Comparison of ENCODE assay signal across 8 cellular contexts in the genomic region with DNA sequence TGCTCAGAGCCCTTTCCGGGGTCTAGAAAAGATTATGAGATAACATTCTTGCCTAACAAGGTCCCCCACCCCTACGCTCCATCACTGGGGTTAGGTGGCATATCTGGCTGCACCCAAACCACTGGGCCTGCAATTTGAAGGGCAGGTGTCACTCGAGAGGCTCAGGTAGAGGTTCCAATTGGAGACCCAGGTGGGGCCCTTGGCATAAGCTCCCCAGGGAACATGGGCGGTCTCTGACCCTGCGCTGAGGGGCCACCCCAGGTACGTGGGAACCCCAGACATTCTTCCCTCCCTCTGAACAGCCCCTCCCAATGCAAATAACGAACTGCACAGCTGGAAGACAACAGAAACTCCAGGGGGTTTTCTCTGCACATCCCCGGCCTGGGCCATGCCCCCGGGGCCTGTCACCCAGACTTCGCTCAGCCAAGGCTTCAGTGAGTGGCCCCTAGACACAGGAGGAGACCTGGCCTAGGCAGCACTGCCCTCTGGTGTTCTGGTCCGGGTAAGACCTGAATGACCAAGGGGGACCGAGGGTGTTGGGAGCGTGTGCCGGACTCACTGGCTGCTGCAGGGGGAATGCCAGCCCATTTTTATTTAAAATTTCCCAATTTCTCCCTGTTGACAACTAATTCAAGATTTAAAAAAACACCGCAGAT. TPM values are rescaled to one million over a fixed set of nuclear protein-coding genes. Genes with fewer than 3 reads are reported as not detected.
DNase-seq lines count a peak whose midpoint lies in the region; ATAC-seq and TF ChIP-seq lines count a peak whose summit lies in the region.

No MANE protein-coding gene starts in this region.

- ATAC-seq in HG02852 (IDR thresholded peaks at IDR 0.05; ENCODE audit: unreplicated experiment) (peak; percentile 46), RWPE2 (ENCODE audit: low read depth) (peak; percentile 26; the same call in 1 of the 3 replicates), GM19351 (IDR thresholded peaks at IDR 0.05; ENCODE audit: unreplicated experiment) (no peak), HG03280 (IDR thresholded peaks at IDR 0.05; ENCODE audit: unreplicated experiment) (no peak)

- no peaks in the 10 kb centered on the region for H3K27me3 Mint-ChIP-seq in CD8-positive, alpha-beta memory T cell

- H3K36me3 Mint-ChIP-seq in CD8-positive, alpha-beta memory T cell = peaks cover 0 to 45% (median 7%) of the 10 kb centered on the region in 3 donors

- no peaks in the 10 kb centered on the region for H3K27me3 ChIP-seq in CD8-positive, alpha-beta memory T cell (ENCODE audit: insufficient read depth, low read length, poor library complexity, severe bottlenecking)
- H3K27me3 ChIP-seq in RWPE2 (ENCODE audit: insufficient read depth, poor library complexity, severe bottlenecking) = no peaks in the 10 kb centered on the region

- peak in 4 of 5 donors; percentile 34 to 60 (median 38) for DNase-seq in CD8-positive, alpha-beta memory T cell
- DNase-seq in RWPE2 (ENCODE audit: low spot score) (no peak), astrocyte of the cerebellum (ENCODE audit: low read depth) (peak; percentile 19), hippocampal formation (lab: John Stamatoyannopoulos, UW) (peak; percentile 58 to 62)
- peak; percentile 65 for DNase-seq in stimulated activated CD4-positive, alpha-beta T cell treated with anti-CD3 and anti-CD28 coated beads, Interleukin-15, amount 100 ng/mL, for 24 hours

- H3K9me3 Mint-ChIP-seq in CD8-positive, alpha-beta memory T cell = no peaks in the 10 kb centered on the region

- no peaks in the 10 kb centered on the region for H3K36me3 ChIP-seq in CD8-positive, alpha-beta memory T cell (ENCODE audit: insufficient read depth, low read length)
- peaks cover 30% of the 10 kb centered on the region for H3K36me3 ChIP-seq in RWPE2 (ENCODE audit: low read depth)

- peaks cover 7 to 14% (median 12%) of the 10 kb centered on the region in 3 donors for H3K4me1 Mint-ChIP-seq in CD8-positive, alpha-beta memory T cell

- in situ Hi-C loops in astrocyte of the cerebellum (cut with HindIII; ENCODE audit: low sequenced_read_pairs) = no loop called here

- no peak overlapping the region for H3K4me3 ChIP-seq in CD8-positive, alpha-beta memory T cell (ENCODE audit: low read length)
- H3K4me3 ChIP-seq in RWPE2 (ENCODE audit: severe bottlenecking) (no peak overlapping the region), astrocyte of the cerebellum (ENCODE audit: low read depth, low read length) (no peak overlapping the region)

- no peak overlapping the region for H3K27ac ChIP-seq in CD8-positive, alpha-beta memory T cell (ENCODE audit: low read depth, low read length)
- no peak overlapping the region for H3K27ac ChIP-seq in RWPE2 (ENCODE audit: poor library complexity, severe bottlenecking)

- CTCF ChIA-PET in CD8-positive, alpha-beta memory T cell (lab: Charles Lee) = interaction anchor here (0.7 to 3.3 kb wide), 8 partner anchors 47 to 113 kb away, joined by 3 to 28 read pairs (median 7); a partner anchor contains a TSS

- no peak overlapping the region for H3K4me3 Mint-ChIP-seq in CD8-positive, alpha-beta memory T cell

- TF ChIP-seq CTCF in RWPE2 (IDR thresholded peaks at IDR 0.05; ENCODE audit: poor library complexity, severe bottlenecking) (peak; percentile 75), astrocyte of the cerebellum (IDR thresholded peaks at IDR 0.05; ENCODE audit: low read depth, low read length, missing control alignments) (peak; percentile 72)

- peak overlapping the region in 4 of 8 donors; percentile 29 to 54 (median 52) for H3K27ac Mint-ChIP-seq in CD8-positive, alpha-beta memory T cell

- H3K9me3 ChIP-seq in CD8-positive, alpha-beta memory T cell (ENCODE audit: low read length) = no peaks in the 10 kb centered on the region
- no peaks in the 10 kb centered on the region for H3K9me3 ChIP-seq in RWPE2 (ENCODE audit: severe bottlenecking)

- H3K4me1 ChIP-seq in CD8-positive, alpha-beta memory T cell (ENCODE audit: insufficient read depth, low read length) = peaks cover 6% of the 10 kb centered on the region
- H3K4me1 ChIP-seq in RWPE2 (ENCODE audit: insufficient read depth, poor library complexity, severe bottlenecking) = peaks cover 2% of the 10 kb centered on the region

- POLR2A ChIA-PET in CD8-positive, alpha-beta memory T cell (lab: Charles Lee) = no interaction called here

RNA-seq across cellular contexts. Expression of a gene that starts 47.5 kb away (rescaled TPM):
- total RNA-seq in CD8-positive, alpha-beta memory T cell = 10 to 100 TPM; 66.4 to 66.9 TPM
- polyA plus RNA-seq in CD8-positive, alpha-beta memory T cell = 135 TPM

Comparison
In these comparisons a context has a peak if more than half of its experiments do, and no peak if none do; other contexts are left out.
1. ATAC-seq: peak in HG02852 (single experiment) and RWPE2 (single experiment); none in GM19351 (single experiment) and HG03280 (single experiment).